Comparison of ENCODE assay signal across 9 cellular contexts in the genomic region with DNA sequence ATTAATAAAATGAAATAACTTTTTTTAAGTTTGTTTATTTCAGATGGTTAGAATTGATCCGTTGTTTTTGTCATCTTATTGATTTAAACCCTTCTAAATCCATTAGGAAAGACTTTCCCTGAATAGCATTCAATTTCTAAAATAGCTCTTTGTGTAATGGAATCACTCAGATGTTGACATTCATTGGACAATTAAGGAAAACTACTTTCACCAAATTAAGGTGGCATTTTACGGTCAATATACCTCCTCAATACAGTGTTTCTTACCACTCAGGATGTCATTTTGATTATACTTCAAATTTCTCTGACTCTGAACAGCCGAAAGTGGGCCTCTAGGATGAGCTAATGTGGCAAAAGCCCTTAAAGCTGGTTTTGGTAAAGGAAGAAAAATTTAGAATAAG. TPM values are rescaled to one million over a fixed set of nuclear protein-coding genes. Genes with fewer than 3 reads are reported as not detected.
A peak's percentile ranks its signal among the peaks of the same experiment; 100 is the strongest.
DNase-seq lines count a peak whose midpoint lies in the region; TF ChIP-seq lines count a peak whose summit lies in the region.
"Had no signal": no experiment of that assay in that cellular context is flagged by ENCODE, and none has a peak within 500 bp of the region (broad histone marks: within the 10 kb centered on the region; RNA-seq: fewer than 3 reads in every experiment).

No MANE protein-coding gene starts in this region.

- H3K27ac ChIP-seq in WERI-Rb-1: 0 out of 2 replicates have a peak overlapping the region, but pooled peaks have one; percentile 89
- no peak overlapping the region for H3K27ac ChIP-seq in skeletal muscle tissue (ENCODE audit: low read depth, low read length)

- DNase-seq in T-helper 1 cell (no peak), WERI-Rb-1 (no peak), fibroblast of villous mesenchyme (ENCODE audit: low read depth) (no peak), Kasumi-1 (lab: John Stamatoyannopoulos, UW) (no peak), NCI-H187 treated with DMSO at 0.1 percent for 48 hours (lab: John Stamatoyannopoulos, UW) (no peak), GM19238 (ENCODE audit: insufficient read length, low spot score) (no peak)

- H3K36me3 ChIP-seq in WERI-Rb-1 (peaks cover 42% of the 10 kb centered on the region), skeletal muscle tissue (ENCODE audit: control insufficient read depth in 3 of 3, insufficient read depth in 3 of 3, low read length in 3 of 3) (peaks cover 6 to 19% (median 14%) of the 10 kb centered on the region in 3 donors)

- no peaks in the 10 kb centered on the region for H3K9me3 Mint-ChIP-seq in T-helper 1 cell treated with Interleukin-12 subunit alpha and Interleukin-12 subunit beta and Interleukin-4 antibody, amounts not matched to agents 30 μg/mL and 1 μg/mL, for 36 hours

- no peaks in the 10 kb centered on the region for H3K27me3 Mint-ChIP-seq in T-helper 1 cell treated with Interleukin-12 subunit alpha and Interleukin-12 subunit beta and Interleukin-4 antibody, amounts not matched to agents 30 μg/mL and 1 μg/mL, for 36 hours (ENCODE audit: low read depth)

- H3K27me3 ChIP-seq in WERI-Rb-1 (ENCODE audit: insufficient read depth, low read depth, severe bottlenecking) (no peaks in the 10 kb centered on the region), skeletal muscle tissue (ENCODE audit: control insufficient read depth in 3 of 3, insufficient read depth in 3 of 3, low read length in 3 of 3) (no peaks in the 10 kb centered on the region)
- H3K27me3 ChIP-seq: neutrophil had no signal

- peaks cover 52% of the 10 kb centered on the region for H3K4me1 Mint-ChIP-seq in T-helper 1 cell treated with Interleukin-12 subunit alpha and Interleukin-12 subunit beta and Interleukin-4 antibody, amounts not matched to agents 30 μg/mL and 1 μg/mL, for 36 hours (ENCODE audit: low read depth)

- no peak for TF ChIP-seq CTCF in WERI-Rb-1 (IDR thresholded peaks at IDR 0.05; ENCODE audit: low read depth, low read length)
- no peak for TF ChIP-seq CTCF in fibroblast of villous mesenchyme (IDR thresholded peaks at IDR 0.05; ENCODE audit: insufficient read depth, low read depth, low read length)

- H3K27ac Mint-ChIP-seq in T-helper 1 cell treated with Interleukin-12 subunit alpha and Interleukin-12 subunit beta and Interleukin-4 antibody, amounts not matched to agents 30 μg/mL and 1 μg/mL, for 36 hours: peak overlapping the region; percentile 47

- peaks cover 20 to 27% (median 22%) of the 10 kb centered on the region in 3 donors for H3K4me1 ChIP-seq in skeletal muscle tissue (ENCODE audit: control insufficient read depth in 3 of 3, insufficient read depth in 3 of 3, low read length in 3 of 3)

- peak overlapping the region; percentile 98 for H3K4me3 Mint-ChIP-seq in T-helper 1 cell treated with Interleukin-12 subunit alpha and Interleukin-12 subunit beta and Interleukin-4 antibody, amounts not matched to agents 30 μg/mL and 1 μg/mL, for 36 hours

- no peaks in the 10 kb centered on the region for H3K9me3 ChIP-seq in WERI-Rb-1 (ENCODE audit: severe bottlenecking)
- no peaks in the 10 kb centered on the region for H3K9me3 ChIP-seq in skeletal muscle tissue (ENCODE audit: control insufficient read depth in 3 of 3, low read length in 3 of 3)
- H3K9me3 ChIP-seq: neutrophil had no signal

- H3K4me3 ChIP-seq in WERI-Rb-1 (ENCODE audit: low read depth, low read length) (peak overlapping the region; percentile 78), fibroblast of villous mesenchyme (ENCODE audit: low read depth, low read length) (peak overlapping the region; percentile 97), skeletal muscle tissue (ENCODE audit: low read length in 3 of 3) (peak overlapping the region; percentile 94 to 95 (median 95))

- peaks cover 39% of the 10 kb centered on the region for H3K36me3 Mint-ChIP-seq in T-helper 1 cell treated with Interleukin-12 subunit alpha and Interleukin-12 subunit beta and Interleukin-4 antibody, amounts not matched to agents 30 μg/mL and 1 μg/mL, for 36 hours (ENCODE audit: low read depth)

- peak overlapping the region; percentile 93 to 95 (median 95) for H3K9ac ChIP-seq in skeletal muscle tissue (ENCODE audit: low read depth in 1 of 3, low read length in 3 of 3)

RNA-seq across cellular contexts. Expression of gene ARL6IP1, which starts 1.8 kb away (rescaled TPM):
- total RNA-seq in fibroblast of villous mesenchyme (161 and 369 TPM in 2 replicates), skeletal muscle tissue (129 TPM)

RNA-seq across cellular contexts. Expression of gene RPS15A, which starts 9.4 kb away (rescaled TPM):
- total RNA-seq in fibroblast of villous mesenchyme (871 and 1,016 TPM in 2 replicates), skeletal muscle tissue (2,276 TPM)
